In genomic region chr12:48682533-48682905, GRCh38 we compare ENCODE assay signal across 8 cellular contexts. TPM values are rescaled to one million over a fixed set of nuclear protein-coding genes. Genes with fewer than 3 reads are reported as not detected.
DNase-seq lines count a peak whose midpoint lies in the region; TF ChIP-seq lines count a peak whose summit lies in the region.
"Not testable (repeated sequence)": the region's sequence is repeated elsewhere in the genome, so short reads cannot be mapped to it uniquely, and the experiment has no call there.

No MANE protein-coding gene starts in this region.

- peak overlapping the region; percentile 97 for H3K27ac Mint-ChIP-seq in activated naive CD8-positive, alpha-beta T cell

- not testable (repeated sequence) for H3K4me1 ChIP-seq in HEK293 (ENCODE audit: control insufficient read depth, insufficient read depth, low read length); SJCRH30
- H3K4me1 ChIP-seq in endocrine pancreas (ENCODE audit: control insufficient read depth, insufficient read depth, low read length) (peaks cover 20% of the 10 kb centered on the region), iPS-20b (ENCODE audit: insufficient read depth, low read length) (peaks cover 11% of the 10 kb centered on the region; the same call in 1 of the 2 replicates), stomach (peaks cover 33 to 46% (median 39%) of the 10 kb centered on the region in 4 donors)

- H3K4me3 ChIP-seq in AG09309 (ENCODE audit: control insufficient read depth, low read depth, low read length) (peak overlapping the region; percentile 65), HEK293 (ENCODE audit: low read depth, low read length) (peak overlapping the region; percentile 58), SJCRH30 (peak overlapping the region; percentile 92), endocrine pancreas (ENCODE audit: control insufficient read depth, insufficient read depth, low read length) (peak overlapping the region; percentile 49), iPS-20b (ENCODE audit: low read length) (peak overlapping the region; percentile 99), neural cell (ENCODE audit: low read length) (peak overlapping the region; percentile 95), stomach (peak overlapping the region; percentile 71 to 99 (median 93))

- H2AFZ ChIP-seq in neural cell (ENCODE audit: low read depth, low read length), result not testable (repeated sequence)

- intact Hi-C loops in stomach (cut with DNase I; ENCODE audit: low total_unique reads), result not testable (repeated sequence)

- TF ChIP-seq POLR2A in stomach (IDR thresholded peaks at IDR 0.05), result not testable (repeated sequence)

- not testable (repeated sequence) for TF ChIP-seq RAD21 in neural cell (conservative IDR thresholded peaks at IDR 0.05)

- CTCF ChIA-PET in HEK293 (lab: Yijun Ruan, JAX), result interaction anchor here (0.6 to 0.9 kb wide), 2 partner anchors 112 to 146 kb away, joined by 3 read pairs; no protein-coding TSS in a partner anchor

- H3K27me3 Mint-ChIP-seq in activated naive CD8-positive, alpha-beta T cell, result not testable (repeated sequence)

- not testable (repeated sequence) for H3K9me3 ChIP-seq in HEK293 (ENCODE audit: control insufficient read depth, insufficient read depth, low read depth, low read length); SJCRH30 (replicated peaks); endocrine pancreas (ENCODE audit: control insufficient read depth, low read length); iPS-20b (ENCODE audit: insufficient read depth, low read depth, low read length); neural cell (ENCODE audit: low read length); stomach

- not testable (repeated sequence) for H3K9me3 Mint-ChIP-seq in activated naive CD8-positive, alpha-beta T cell (ENCODE audit: low read depth)

- TF ChIP-seq CTCF in AG09309 (IDR thresholded peaks at IDR 0.05; ENCODE audit: control insufficient read depth, insufficient read depth, low read depth, low read length, missing control alignments); HEK293 (tag by site-specific recombination; IDR thresholded peaks at IDR 0.05); neural cell (IDR thresholded peaks at IDR 0.05; ENCODE audit: poor library complexity, severe bottlenecking); stomach (IDR thresholded peaks at IDR 0.05): not testable (repeated sequence)

- H3K9ac ChIP-seq in endocrine pancreas (ENCODE audit: control insufficient read depth, insufficient read depth, low read length), result not testable (repeated sequence)
- H3K9ac ChIP-seq in iPS-20b (ENCODE audit: low read depth, low read length), result peak overlapping the region; percentile 61; the same call in 1 of the 2 replicates
- peak overlapping the region; percentile 98 for H3K9ac ChIP-seq in neural cell (ENCODE audit: low read length)

- not testable (repeated sequence) for H3K4me2 ChIP-seq in neural cell (ENCODE audit: low read length)

- H3K36me3 ChIP-seq in HEK293 (ENCODE audit: control insufficient read depth in 2 of 2, insufficient read depth in 1 of 2, low read length in 2 of 2) (peaks cover 27 to 32% of the 10 kb centered on the region in 2 experiments), SJCRH30 (peaks cover 35% of the 10 kb centered on the region), iPS-20b (ENCODE audit: insufficient read depth, low read depth, low read length) (peaks cover 33% of the 10 kb centered on the region), stomach (peaks cover under 1 to 30% (median 27%) of the 10 kb centered on the region in 4 donors)
- not testable (repeated sequence) for H3K36me3 ChIP-seq in endocrine pancreas (ENCODE audit: control insufficient read depth, insufficient read depth, low read length); neural cell (ENCODE audit: insufficient read depth, low read length)

- DNase-seq in AG09309 (ENCODE audit: low read depth); SJCRH30; stomach: not testable (repeated sequence)

- not testable (repeated sequence) for TF ChIP-seq EP300 in neural cell (conservative IDR thresholded peaks at IDR 0.05; ENCODE audit: poor library complexity, severe bottlenecking); stomach (IDR thresholded peaks at IDR 0.05)

- H3K36me3 Mint-ChIP-seq in activated naive CD8-positive, alpha-beta T cell, result peaks cover 13% of the 10 kb centered on the region

- not testable (repeated sequence) for H4K20me1 ChIP-seq in neural cell (ENCODE audit: insufficient read depth)

- H3K4me3 Mint-ChIP-seq in activated naive CD8-positive, alpha-beta T cell, result peak overlapping the region; percentile 99

- H3K27ac ChIP-seq in HEK293 (ENCODE audit: extremely low read depth, low read depth, low read length); SJCRH30; iPS-20b (ENCODE audit: low read length); neural cell (ENCODE audit: low read length): not testable (repeated sequence)
- peak overlapping the region; percentile 65 to 94 (median 93) for H3K27ac ChIP-seq in stomach

- WGBS in stomach, 5 donors, result 5 to 19% (median 12%) methylated on average over 19 of the region's 19 CpGs

- POLR2A ChIA-PET in HEK293 (lab: Yijun Ruan, JAX), result interaction anchor here (0.7 to 1.5 kb wide), 21 partner anchors 8 to 946 kb away, joined by 3 to 18 read pairs (median 4); partner anchors contain the start of genes ADCY6, DDX23 and TUBA1B

- peaks cover 38% of the 10 kb centered on the region for H3K4me1 Mint-ChIP-seq in activated naive CD8-positive, alpha-beta T cell (ENCODE audit: low read depth)

- peaks cover 42% of the 10 kb centered on the region for H3K79me2 ChIP-seq in neural cell (replicated peaks; ENCODE audit: insufficient read depth, low read length)

- not testable (repeated sequence) for H3K9me2 ChIP-seq in neural cell (ENCODE audit: insufficient read depth, low read length)

- not testable (repeated sequence) for H3K27me3 ChIP-seq in SJCRH30; endocrine pancreas (ENCODE audit: control insufficient read depth, insufficient read depth, low read length); iPS-20b (ENCODE audit: insufficient read depth, low read length); neural cell (ENCODE audit: insufficient read depth, low read depth, low read length); stomach

- not testable (repeated sequence) for H3F3A ChIP-seq in neural cell (ENCODE audit: insufficient read depth, low read length, poor library complexity, severe bottlenecking)

TF ChIP-seq in HEK293, 187 proteins besides CTCF, POLR2A, EP300 and RAD21 (continues in another document):
- TF ChIP-seq ZNF600 (tag by site-specific recombination; IDR thresholded peaks at IDR 0.05) (peak; percentile 54), ZFP37 (tag by site-specific recombination; IDR thresholded peaks at IDR 0.05) (peak; percentile 38; the same call in 1 of the 2 replicates), ZNF391 (tag by site-specific recombination; IDR thresholded peaks at IDR 0.05; ENCODE audit: borderline replicate concordance, low read depth) (peak; percentile 48; the same call in 1 of the 2 replicates)

RNA-seq across cellular contexts. Expression of gene KANSL2, which starts 0.5 kb away (rescaled TPM):
- 63.9 and 69.3 TPM in 2 replicates for total RNA-seq in SJCRH30 (2014; rRNA removed; shearing (Covaris generic))
- polyA plus RNA-seq in neural cell (116 and 173 TPM in 2 replicates), stomach (10 to 100 TPM; 16.2 to 25.4 (median 23.6) TPM)
- polyA minus RNA-seq in neural cell, result 168 and 217 TPM in 2 replicates
- total RNA-seq in stomach, result 10 to 100 TPM; 23.2 to 66.0 (median 54.5) TPM

RNA-seq across cellular contexts. Expression of gene CCNT1, which starts 34.0 kb away (rescaled TPM):
- total RNA-seq in SJCRH30 (2014; rRNA removed; shearing (Covaris generic)), result 63.6 and 70.1 TPM in 2 replicates
- polyA plus RNA-seq in neural cell, result 24.0 and 28.2 TPM in 2 replicates
- polyA minus RNA-seq in neural cell, result 86.9 and 87.2 TPM in 2 replicates
- total RNA-seq in stomach, result 10 to 100 TPM in 4 of 5 donors, 1 to 10 TPM in 1; 3.2 to 54.0 (median 44.6) TPM
- 1 to 10 TPM; 2.7 to 4.4 (median 3.7) TPM for polyA plus RNA-seq in stomach

Comparison
In these comparisons a context has a peak if more than half of its experiments do, and no peak if none do; other contexts are left out.
1. H3K4me3 ChIP-seq: peak in every context shown above with its lines; median percentile 99 in iPS-20b; 95 in neural cell; 93 in stomach; 92 in SJCRH30; 65 in AG09309; 58 in HEK293; 49 in endocrine pancreas.